17 cellular contexts compared by ENCODE assay signal in genomic region chr18:30588673-30589164, GRCh38.
DNase-seq lines count a peak whose midpoint lies in the region; ATAC-seq and TF ChIP-seq lines count a peak whose summit lies in the region.
"Had no signal": no experiment of that assay in that cellular context is flagged by ENCODE, and none has a peak within 500 bp of the region (broad histone marks: within the 10 kb centered on the region; RNA-seq: fewer than 3 reads in every experiment).

No MANE protein-coding gene starts in this region.

- H3K18ac ChIP-seq in mesendoderm (ENCODE audit: low read length): no peak overlapping the region

- peak overlapping the region; percentile 5; the same call in 1 of the 2 replicates for H2AFZ ChIP-seq in GM23338

- H3K4me1 Mint-ChIP-seq in GM23338: no peaks in the 10 kb centered on the region
- H3K4me1 Mint-ChIP-seq: CD14-positive monocyte; CD4-positive, alpha-beta memory T cell; CD4-positive, CD25-positive, alpha-beta regulatory T cell; CD8-positive, alpha-beta memory T cell had no signal

- TF ChIP-seq CTCF in GM23338 (conservative IDR thresholded peaks at IDR 0.05; ENCODE audit: low read depth in 2 of 2): no peak

- H3K23ac ChIP-seq in mesendoderm (ENCODE audit: low read length): no peak overlapping the region

- H3K79me2 ChIP-seq in GM23338 (replicated peaks; ENCODE audit: insufficient read depth) (no peaks in the 10 kb centered on the region), mesendoderm (ENCODE audit: control insufficient read depth, insufficient read depth, low read length) (no peaks in the 10 kb centered on the region)

- H3K4me3 Mint-ChIP-seq in GM23338: no peak overlapping the region
- H3K4me3 Mint-ChIP-seq: CD14-positive monocyte; CD4-positive, alpha-beta memory T cell; CD4-positive, CD25-positive, alpha-beta regulatory T cell; CD8-positive, alpha-beta memory T cell had no signal

- H3K4me1 ChIP-seq in GM23338 (ENCODE audit: insufficient read depth) (no peaks in the 10 kb centered on the region), mesendoderm (ENCODE audit: control insufficient read depth, low read depth, low read length) (no peaks in the 10 kb centered on the region)
- H3K4me1 ChIP-seq: BE2C, BLaER1 had no signal

- H3K4ac ChIP-seq in mesendoderm (ENCODE audit: low read depth, low read length): no peak overlapping the region

- H3K9me2 ChIP-seq in GM23338 (ENCODE audit: insufficient read depth): no peaks in the 10 kb centered on the region; the same call in 1 of the 2 replicates

- H3K27ac ChIP-seq in GM23338 (ENCODE audit: low read depth) (no peak overlapping the region), mesendoderm (ENCODE audit: low read depth, low read length) (no peak overlapping the region)
- H3K27ac ChIP-seq: BLaER1 had no signal

- H4K5ac ChIP-seq in mesendoderm (ENCODE audit: low read length): no peak overlapping the region

- H3K56ac ChIP-seq in mesendoderm (ENCODE audit: low read length): no peak overlapping the region

- H2BK5ac ChIP-seq in mesendoderm (ENCODE audit: low read length): no peak overlapping the region

- DNase-seq in GM23338 (ENCODE audit: low spot score) (no peak), mesendoderm (no peak), NOMO-1 (lab: John Stamatoyannopoulos, UW; ENCODE audit: unreplicated experiment in 2 of 2) (no peak)
- DNase-seq: 8988T; ACHN; BE2C; C1 segment of cervical spinal cord; CD4-positive, alpha-beta memory T cell; CD4-positive, CD25-positive, alpha-beta regulatory T cell; CD8-positive, alpha-beta memory T cell; COR-L47; DMS79 treated with DMSO at 0.1 percent for 48 hours; GF-D8 had no signal

- ATAC-seq in GM23338: no peak
- ATAC-seq in GM21367 (IDR thresholded peaks at IDR 0.05; ENCODE audit: unreplicated experiment): no peak
- no peak for ATAC-seq in HG02763 (IDR thresholded peaks at IDR 0.05; ENCODE audit: unreplicated experiment)

- no peak overlapping the region for H4K8ac ChIP-seq in mesendoderm (ENCODE audit: low read depth, low read length)

- H3K27me3 ChIP-seq in GM23338 (ENCODE audit: insufficient read depth): no peaks in the 10 kb centered on the region
- H3K27me3 ChIP-seq in mesendoderm (ENCODE audit: insufficient read depth, low read length, poor library complexity): no peaks in the 10 kb centered on the region
- H3K27me3 ChIP-seq: BE2C, BLaER1 had no signal

- H3F3A ChIP-seq in GM23338 (replicated peaks; ENCODE audit: low read depth): no peaks in the 10 kb centered on the region

- no peak overlapping the region for H3K27ac Mint-ChIP-seq in GM23338
- H3K27ac Mint-ChIP-seq: CD14-positive monocyte; CD4-positive, alpha-beta memory T cell; CD4-positive, CD25-positive, alpha-beta regulatory T cell; CD8-positive, alpha-beta memory T cell had no signal

- H3K27me3 Mint-ChIP-seq in GM23338 (ENCODE audit: insufficient read depth, low read depth, poor library complexity): no peaks in the 10 kb centered on the region
- H3K27me3 Mint-ChIP-seq: CD4-positive, alpha-beta memory T cell; CD4-positive, CD25-positive, alpha-beta regulatory T cell; CD8-positive, alpha-beta memory T cell had no signal

- no peak overlapping the region for H2AK5ac ChIP-seq in mesendoderm (ENCODE audit: low read length)

- H4K20me1 ChIP-seq in GM23338 (replicated peaks; ENCODE audit: insufficient read depth): no peaks in the 10 kb centered on the region
- H4K20me1 ChIP-seq: BLaER1 had no signal

- peak overlapping the region; percentile 36 for H2BK15ac ChIP-seq in mesendoderm (replicated peaks; ENCODE audit: low read depth)

- no peak overlapping the region for H3K9ac ChIP-seq in mesendoderm (ENCODE audit: low read length)
- H3K9ac ChIP-seq: BLaER1 had no signal

- H3K4me3 ChIP-seq in GM23338 (no peak overlapping the region), mesendoderm (ENCODE audit: low read length) (no peak overlapping the region)
- H3K4me3 ChIP-seq: BLaER1 had no signal

- H3K79me1 ChIP-seq in mesendoderm (ENCODE audit: low read length): no peaks in the 10 kb centered on the region

- no peak overlapping the region for H2BK120ac ChIP-seq in mesendoderm (ENCODE audit: low read depth, low read length)

- H3K4me2 ChIP-seq in GM23338 (no peak overlapping the region), mesendoderm (ENCODE audit: low read length) (no peak overlapping the region)
- H3K4me2 ChIP-seq: BLaER1 had no signal

- no peaks in the 10 kb centered on the region for H3K9me3 Mint-ChIP-seq in GM23338

- H3K36me3 ChIP-seq in GM23338 (ENCODE audit: insufficient read depth) (no peaks in the 10 kb centered on the region), mesendoderm (ENCODE audit: control insufficient read depth, insufficient read depth, low read length) (no peaks in the 10 kb centered on the region)
- H3K36me3 ChIP-seq: BE2C, BLaER1 had no signal

- no peaks in the 10 kb centered on the region for H3K36me3 Mint-ChIP-seq in GM23338 (ENCODE audit: low read depth)
- H3K36me3 Mint-ChIP-seq: CD14-positive monocyte; CD4-positive, alpha-beta memory T cell; CD4-positive, CD25-positive, alpha-beta regulatory T cell; CD8-positive, alpha-beta memory T cell had no signal

TF ChIP-seq in GM23338, 12 proteins besides CTCF, POLR2A, EP300 and RAD21:
- TF ChIP-seq NANOG (IDR thresholded peaks at IDR 0.05; ENCODE audit: borderline replicate concordance) (no peak), JUNB (IDR thresholded peaks at IDR 0.05; ENCODE audit: unreplicated experiment) (no peak)
